26 cellular contexts compared by ENCODE assay signal in genomic region chr12:72622556-72622955, GRCh38.
A peak's percentile ranks its signal among the peaks of the same experiment; 100 is the strongest.
DNase-seq lines count a peak whose midpoint lies in the region; ATAC-seq and TF ChIP-seq lines count a peak whose summit lies in the region.
"Had no signal": no experiment of that assay in that cellular context is flagged by ENCODE, and none has a peak within 500 bp of the region (broad histone marks: within the 10 kb centered on the region; RNA-seq: fewer than 3 reads in every experiment).

No MANE protein-coding gene starts in this region.

- no peak overlapping the region for H3K4ac ChIP-seq in mesendoderm (ENCODE audit: low read depth, low read length)

- no peaks in the 10 kb centered on the region for H3K27me3 Mint-ChIP-seq in immature natural killer cell (ENCODE audit: low read depth in 3 of 3)
- no peaks in the 10 kb centered on the region for H3K27me3 Mint-ChIP-seq in nephron progenitor cell (ENCODE audit: low read depth, poor library complexity)
- H3K27me3 Mint-ChIP-seq: activated naive CD8-positive, alpha-beta T cell treated with anti-CD3 and anti-CD28 coated beads, Interleukin-2, amount 50 U/mL, for 24 hours; brain; effector memory CD8-positive, alpha-beta T cell had no signal

- no peaks in the 10 kb centered on the region for H3K79me2 ChIP-seq in mesendoderm (ENCODE audit: control insufficient read depth, insufficient read depth, low read length)

- H3K27ac ChIP-seq in left ventricle myocardium inferior (replicated peaks) (no peak overlapping the region), mesendoderm (ENCODE audit: low read depth, low read length) (no peak overlapping the region)
- H3K27ac ChIP-seq: esophagus squamous epithelium, PC-9 had no signal

- H3K4me1 Mint-ChIP-seq in immature natural killer cell: no peaks in the 10 kb centered on the region
- H3K4me1 Mint-ChIP-seq in nephron progenitor cell: no peaks in the 10 kb centered on the region
- H3K4me1 Mint-ChIP-seq: activated naive CD8-positive, alpha-beta T cell treated with anti-CD3 and anti-CD28 coated beads, Interleukin-2, amount 50 U/mL, for 24 hours; neural crest cell; stimulated activated effector memory CD8-positive, alpha-beta T cell treated with anti-CD3 and anti-CD28 coated beads, Interleukin-12 subunit alpha, Interleukin-12 subunit beta, amount 100 ng/mL, for 72 hours had no signal

- H3K18ac ChIP-seq in mesendoderm (ENCODE audit: low read length): no peak overlapping the region

- ATAC-seq in GM18858 (IDR thresholded peaks at IDR 0.05; ENCODE audit: unreplicated experiment): peak; percentile 48
- peak; percentile 85 for ATAC-seq in GM21737 (IDR thresholded peaks at IDR 0.05; ENCODE audit: unreplicated experiment)
- ATAC-seq in HG03159 (IDR thresholded peaks at IDR 0.05; ENCODE audit: unreplicated experiment): peak; percentile 76
- ATAC-seq: activated naive CD8-positive, alpha-beta T cell treated with anti-CD3 and anti-CD28 coated beads, Interleukin-2, amount 50 U/mL, for 24 hours; effector memory CD8-positive, alpha-beta T cell; GM23338; left cardiac atrium; stimulated activated effector memory CD8-positive, alpha-beta T cell treated with anti-CD3 and anti-CD28 coated beads, Interleukin-12 subunit alpha, Interleukin-12 subunit beta, amount 100 ng/mL, for 72 hours had no signal

- H3K9ac ChIP-seq in mesendoderm (ENCODE audit: low read length): no peak overlapping the region

- no CpG with 5 or more reads among the region's 3 CpGs for WGBS in mesendoderm (ENCODE audit: extremely low coverage, insufficient coverage, low lambda C conversion rate)

- no peaks in the 10 kb centered on the region for H3K9me3 ChIP-seq in left ventricle myocardium inferior (replicated peaks)
- H3K9me3 ChIP-seq: esophagus squamous epithelium had no signal

- H3K23ac ChIP-seq in mesendoderm (ENCODE audit: low read length): no peak overlapping the region

- no peak overlapping the region for H4K5ac ChIP-seq in mesendoderm (ENCODE audit: low read length)

- H3K27me3 ChIP-seq in left ventricle myocardium inferior (ENCODE audit: low read depth): no peaks in the 10 kb centered on the region
- H3K27me3 ChIP-seq in mesendoderm (ENCODE audit: insufficient read depth, low read length, poor library complexity): no peaks in the 10 kb centered on the region
- H3K27me3 ChIP-seq: esophagus squamous epithelium had no signal

- H2BK15ac ChIP-seq in mesendoderm (replicated peaks; ENCODE audit: low read depth): no peak overlapping the region

- no peak overlapping the region for H3K4me3 Mint-ChIP-seq in immature natural killer cell
- no peak overlapping the region for H3K4me3 Mint-ChIP-seq in nephron progenitor cell
- H3K4me3 Mint-ChIP-seq: activated naive CD8-positive, alpha-beta T cell treated with anti-CD3 and anti-CD28 coated beads, Interleukin-2, amount 50 U/mL, for 24 hours; brain; effector memory CD8-positive, alpha-beta T cell; GM23338; neural crest cell; stimulated activated effector memory CD8-positive, alpha-beta T cell treated with anti-CD3 and anti-CD28 coated beads, Interleukin-12 subunit alpha, Interleukin-12 subunit beta, amount 100 ng/mL, for 72 hours had no signal

- no peaks in the 10 kb centered on the region for H3K36me3 ChIP-seq in left ventricle myocardium inferior
- H3K36me3 ChIP-seq in mesendoderm (ENCODE audit: control insufficient read depth, insufficient read depth, low read length): no peaks in the 10 kb centered on the region
- H3K36me3 ChIP-seq: esophagus squamous epithelium had no signal

- TF ChIP-seq CTCF in left ventricle myocardium inferior (IDR thresholded peaks at IDR 0.05; ENCODE audit: borderline replicate concordance) (no peak), nephron progenitor cell (IDR thresholded peaks at IDR 0.05) (no peak)

- intact Hi-C loops in left ventricle myocardium inferior (cut with micrococcal nuclease): no loop called here

- no peaks in the 10 kb centered on the region for H3K79me1 ChIP-seq in mesendoderm (ENCODE audit: low read length)

- no peak overlapping the region for H2BK5ac ChIP-seq in mesendoderm (ENCODE audit: low read length)

- peaks cover 2 to 15% (median 9%) of the 10 kb centered on the region in 6 donors for H3K9me3 Mint-ChIP-seq in immature natural killer cell
- H3K9me3 Mint-ChIP-seq in nephron progenitor cell: no peaks in the 10 kb centered on the region
- H3K9me3 Mint-ChIP-seq: brain, GM23338, neural crest cell had no signal

- no peak overlapping the region for H3K4me2 ChIP-seq in mesendoderm (ENCODE audit: low read length)
- H3K4me2 ChIP-seq: GM23338, PC-9 had no signal

- no peak overlapping the region for H3K4me3 ChIP-seq in left ventricle myocardium inferior
- no peak overlapping the region for H3K4me3 ChIP-seq in mesendoderm (ENCODE audit: low read length)
- H3K4me3 ChIP-seq: esophagus squamous epithelium, GM23338, PC-9 had no signal

- H4K8ac ChIP-seq in mesendoderm (ENCODE audit: low read depth, low read length): no peak overlapping the region

- DNase-seq in kidney glomerular epithelial cell (lab: John Stamatoyannopoulos, UW) (peak; percentile 24), left ventricle myocardium inferior (no peak), immature natural killer cell (no peak), nephron progenitor cell (no peak), mesendoderm (no peak)
- DNase-seq: ACHN; activated CD4-positive, alpha-beta T cell treated with anti-CD3 and anti-CD28 coated beads for 48 hours; activated naive CD8-positive, alpha-beta T cell treated with anti-CD3 and anti-CD28 coated beads, Interleukin-2, amount 50 U/mL, for 24 hours; C1 segment of cervical spinal cord; effector memory CD8-positive, alpha-beta T cell; esophagus squamous epithelium; GDM1; left cardiac atrium; NCI-H1930; NCI-H226; PC-9; SIG-M5; T-helper 1 cell had no signal

- H3K4me1 ChIP-seq in left ventricle myocardium inferior (no peaks in the 10 kb centered on the region), mesendoderm (ENCODE audit: control insufficient read depth, low read depth, low read length) (no peaks in the 10 kb centered on the region)
- H3K4me1 ChIP-seq: esophagus squamous epithelium had no signal

- no peak overlapping the region for H2BK120ac ChIP-seq in mesendoderm (ENCODE audit: low read depth, low read length)

- H3K56ac ChIP-seq in mesendoderm (ENCODE audit: low read length): no peak overlapping the region

- H3K27ac Mint-ChIP-seq in immature natural killer cell (no peak overlapping the region), nephron progenitor cell (no peak overlapping the region)
- H3K27ac Mint-ChIP-seq: activated naive CD8-positive, alpha-beta T cell treated with anti-CD3 and anti-CD28 coated beads, Interleukin-2, amount 50 U/mL, for 24 hours; activated T-helper 2 cell treated with anti-CD3 and anti-CD28 coated beads, Interferon-gamma antibody, Interleukin-2, Interleukin-4, amounts not matched to agents 10 μg/mL and 5 μg/mL and 100 μg/mL, durations not matched to agents 14 hours and 24 hours and 36 hours; brain; effector memory CD8-positive, alpha-beta T cell; GM23338; stimulated activated effector memory CD8-positive, alpha-beta T cell treated with anti-CD3 and anti-CD28 coated beads, Interleukin-12 subunit alpha, Interleukin-12 subunit beta, amount 100 ng/mL, for 72 hours had no signal

- H3K36me3 Mint-ChIP-seq in immature natural killer cell: no peaks in the 10 kb centered on the region
- H3K36me3 Mint-ChIP-seq in nephron progenitor cell (ENCODE audit: low read depth): no peaks in the 10 kb centered on the region
- H3K36me3 Mint-ChIP-seq: brain; stimulated activated effector memory CD8-positive, alpha-beta T cell treated with anti-CD3 and anti-CD28 coated beads, Interleukin-12 subunit alpha, Interleukin-12 subunit beta, amount 100 ng/mL, for 72 hours had no signal

- no peak overlapping the region for H2AK5ac ChIP-seq in mesendoderm (ENCODE audit: low read length)
